15 cellular contexts compared by ENCODE assay signal in genomic region chr10:107913317-107914294, GRCh38.
DNase-seq lines count a peak whose midpoint lies in the region; ATAC-seq and TF ChIP-seq lines count a peak whose summit lies in the region.
"Had no signal": no experiment of that assay in that cellular context is flagged by ENCODE, and none has a peak within 500 bp of the region (broad histone marks: within the 10 kb centered on the region; RNA-seq: fewer than 3 reads in every experiment).

No MANE protein-coding gene starts in this region.

- no peak for TF ChIP-seq CTCF in body of pancreas (IDR thresholded peaks at IDR 0.05)

- intact Hi-C loops in body of pancreas (cut with DNase I): no loop called here

- peak overlapping the region; percentile 65 for H3K4me3 ChIP-seq in H7 (ENCODE audit: insufficient read depth, low read depth, low read length)
- peak overlapping the region in 1 of 2 donors; percentile 7 for H3K4me3 ChIP-seq in body of pancreas
- H3K4me3 ChIP-seq in iPS-20b (ENCODE audit: low read length): peak overlapping the region; percentile 74
- H3K4me3 ChIP-seq in skeletal muscle cell (ENCODE audit: low read depth, low read length): peak overlapping the region; percentile 58
- H3K4me3 ChIP-seq: BLaER1 had no signal

- H3K9me3 ChIP-seq in body of pancreas (no peaks in the 10 kb centered on the region), iPS-20b (ENCODE audit: insufficient read depth, low read depth, low read length) (no peaks in the 10 kb centered on the region)
- H3K9me3 ChIP-seq: gastroesophageal sphincter had no signal

- H3K9ac ChIP-seq in iPS-20b (ENCODE audit: low read depth, low read length): peak overlapping the region; percentile 64; the same call in 1 of the 2 replicates
- H3K9ac ChIP-seq: BLaER1 had no signal

- H3K27ac ChIP-seq in body of pancreas (peak overlapping the region in 3 of 4 donors; percentile 71 to 85 (median 74)), iPS-20b (ENCODE audit: low read length) (peak overlapping the region; percentile 86)
- H3K27ac ChIP-seq: BLaER1 had no signal

- no peaks in the 10 kb centered on the region for H3K36me3 ChIP-seq in H7 (replicated peaks; ENCODE audit: control insufficient read depth, insufficient read depth, low read length)
- no peaks in the 10 kb centered on the region for H3K36me3 ChIP-seq in body of pancreas (replicated peaks in 1 of 2; ENCODE audit: insufficient read depth in 1 of 2, low read depth in 2 of 2)
- no peaks in the 10 kb centered on the region for H3K36me3 ChIP-seq in iPS-20b (ENCODE audit: insufficient read depth, low read depth, low read length)
- H3K36me3 ChIP-seq: BLaER1, gastroesophageal sphincter had no signal

- peaks cover 9% of the 10 kb centered on the region for H3K4me1 ChIP-seq in body of pancreas
- H3K4me1 ChIP-seq in iPS-20b (ENCODE audit: insufficient read depth, low read length): peaks cover 48% of the 10 kb centered on the region; the same call in 1 of the 2 replicates
- H3K4me1 ChIP-seq: BLaER1 had no signal

- 5 to 6% methylated on average over 6 of the region's 6 CpGs for WGBS in body of pancreas, 2 donors

- H3K27me3 ChIP-seq in H7 (ENCODE audit: control insufficient read depth, insufficient read depth, low read length): peaks cover 6% of the 10 kb centered on the region
- H3K27me3 ChIP-seq in body of pancreas: no peaks in the 10 kb centered on the region
- H3K27me3 ChIP-seq in iPS-20b (ENCODE audit: insufficient read depth, low read length): peaks cover 11% of the 10 kb centered on the region
- H3K27me3 ChIP-seq: BLaER1 had no signal

- ATAC-seq in body of pancreas: no peak
- ATAC-seq: gastroesophageal sphincter had no signal

- DNase-seq in H7 (peak; percentile 52), body of pancreas (no peak), skeletal muscle cell (ENCODE audit: low read depth) (no peak), NCI-H524 (lab: John Stamatoyannopoulos, UW) (no peak), OCI-M1 (lab: John Stamatoyannopoulos, UW) (no peak)
- no peak for DNase-seq in activated CD8-positive, alpha-beta memory T cell treated with anti-CD3 and anti-CD28 coated beads, Interleukin-2, amount 50 U/mL, for 48 hours
- DNase-seq: activated CD4-positive, alpha-beta T cell treated with anti-CD3 and anti-CD28 coated beads for 48 hours; activated naive CD4-positive, alpha-beta T cell treated with anti-CD3 and anti-CD28 coated beads, Interleukin-2, amount 10 ng/mL, durations not matched to agents 7 days and 5 days; NCI-H146; NCI-H446; SHP77; T1000 had no signal

- TF ChIP-seq POLR2A in body of pancreas (IDR thresholded peaks at IDR 0.05): no peak
